13 cellular contexts compared by ENCODE assay signal in genomic region chr7:122299935-122300606, GRCh38. TPM values are rescaled to one million over a fixed set of nuclear protein-coding genes. Genes with fewer than 3 reads are reported as not detected.
DNase-seq lines count a peak whose midpoint lies in the region; ATAC-seq and TF ChIP-seq lines count a peak whose summit lies in the region.
"Had no signal": no experiment of that assay in that cellular context is flagged by ENCODE, and none has a peak within 500 bp of the region (broad histone marks: within the 10 kb centered on the region; RNA-seq: fewer than 3 reads in every experiment).

No MANE protein-coding gene starts in this region.

- peak overlapping the region; percentile 44 for H2AFZ ChIP-seq in neuron (ENCODE audit: low read depth, low read length)

- H3K4me3 ChIP-seq in right cardiac atrium (ENCODE audit: low read length) (peak overlapping the region; percentile 26), neuron (ENCODE audit: low read length) (peak overlapping the region; percentile 15)

- H3K9me3 ChIP-seq in right cardiac atrium (ENCODE audit: control insufficient read depth, low read length) (no peaks in the 10 kb centered on the region), neuron (ENCODE audit: low read length) (peaks cover 4% of the 10 kb centered on the region)
- H3K9me3 ChIP-seq: tibial artery had no signal

- H3K27ac Mint-ChIP-seq in glutamatergic neuron (ENCODE audit: unreplicated experiment) = no peak overlapping the region

- no peaks in the 10 kb centered on the region for H3K36me3 ChIP-seq in neuron (ENCODE audit: insufficient read depth, low read length)
- H3K36me3 ChIP-seq: tibial artery had no signal

- H3K36me3 Mint-ChIP-seq in glutamatergic neuron (ENCODE audit: unreplicated experiment) = no peaks in the 10 kb centered on the region

- intact Hi-C loops in right cardiac atrium (cut with DNase I) = no loop called here
- intact Hi-C loops in Right ventricle myocardium inferior (cut with DNase I) = no loop called here

- DNase-seq in right cardiac atrium = peak in 1 of 3 donors; percentile 45
- no peak for DNase-seq in Right ventricle myocardium inferior (ENCODE audit: missing footprints)
- peak; percentile 41 for DNase-seq in glutamatergic neuron
- DNase-seq in NCI-H1436 (lab: John Stamatoyannopoulos, UW) = no peak
- DNase-seq in nucleus accumbens (lab: John Stamatoyannopoulos, UW) = no peak
- DNase-seq in stimulated activated CD4-positive, alpha-beta T cell treated with anti-CD3 and anti-CD28 coated beads, Interleukin-1b, Interleukin-23, amount 100 ng/mL, for 48 hours = no peak
- DNase-seq: activated CD4-positive, alpha-beta T cell treated with anti-CD3 and anti-CD28 coated beads for 1 hour; NCI-H2171; PC-3; tibial artery had no signal

- peaks cover 24% of the 10 kb centered on the region for H3K27me3 Mint-ChIP-seq in glutamatergic neuron (ENCODE audit: unreplicated experiment)

- WGBS in right cardiac atrium = 5% methylated on average over 53 of the region's 53 CpGs

- H3K27me3 ChIP-seq in right cardiac atrium (ENCODE audit: control insufficient read depth, insufficient read depth) (peaks cover 5% of the 10 kb centered on the region), neuron (ENCODE audit: insufficient read depth, low read length) (peaks cover 70% of the 10 kb centered on the region)

- peaks cover 10% of the 10 kb centered on the region for H3K4me1 Mint-ChIP-seq in glutamatergic neuron (ENCODE audit: low read depth, unreplicated experiment)

- H3K4me1 ChIP-seq in right cardiac atrium (ENCODE audit: control insufficient read depth, insufficient read depth, low read length) (peaks cover 3% of the 10 kb centered on the region), neuron (ENCODE audit: insufficient read depth, low read length) (peaks cover 14% of the 10 kb centered on the region)

- H3K9me3 Mint-ChIP-seq in glutamatergic neuron (ENCODE audit: unreplicated experiment) = peaks cover 8% of the 10 kb centered on the region

- TF ChIP-seq CTCF in glutamatergic neuron (IDR thresholded peaks at IDR 0.05; ENCODE audit: partially characterized antibody, unreplicated experiment) = no peak

- ATAC-seq in right cardiac atrium (peak in 1 of 2 donors; percentile 26), Right ventricle myocardium inferior (no peak), GM21423 (IDR thresholded peaks at IDR 0.05; ENCODE audit: unreplicated experiment) (no peak)
- ATAC-seq: PC-3 had no signal

- H3K27ac ChIP-seq in right cardiac atrium (ENCODE audit: low read length) = no peak overlapping the region
- H3K27ac ChIP-seq: tibial artery had no signal

- peak overlapping the region; percentile 89 for H3K4me3 Mint-ChIP-seq in glutamatergic neuron (ENCODE audit: unreplicated experiment)

RNA-seq across cellular contexts. Expression of gene FEZF1, which starts 4.5 kb away (rescaled TPM):
- total RNA-seq in right cardiac atrium = not detected
- not detected for polyA plus RNA-seq in right cardiac atrium
- not detected for total RNA-seq in Right ventricle myocardium inferior
- 12.7 TPM for total RNA-seq in glutamatergic neuron (ENCODE audit: unreplicated experiment)
- total RNA-seq: PC-3 had no signal
- polyA plus RNA-seq: adipose tissue had no signal

Comparison
In these comparisons a context has a peak if more than half of its experiments do, and no peak if none do; other contexts are left out.
1. RNA of gene FEZF1, which starts 4.5 kb away (total RNA-seq): 12.7 TPM in glutamatergic neuron (single experiment); not detected in right cardiac atrium and not detected in Right ventricle myocardium inferior (single experiment); every median in the first group is over 10 times any median in the second.